11 cellular contexts compared by ENCODE assay signal in the genomic region with DNA sequence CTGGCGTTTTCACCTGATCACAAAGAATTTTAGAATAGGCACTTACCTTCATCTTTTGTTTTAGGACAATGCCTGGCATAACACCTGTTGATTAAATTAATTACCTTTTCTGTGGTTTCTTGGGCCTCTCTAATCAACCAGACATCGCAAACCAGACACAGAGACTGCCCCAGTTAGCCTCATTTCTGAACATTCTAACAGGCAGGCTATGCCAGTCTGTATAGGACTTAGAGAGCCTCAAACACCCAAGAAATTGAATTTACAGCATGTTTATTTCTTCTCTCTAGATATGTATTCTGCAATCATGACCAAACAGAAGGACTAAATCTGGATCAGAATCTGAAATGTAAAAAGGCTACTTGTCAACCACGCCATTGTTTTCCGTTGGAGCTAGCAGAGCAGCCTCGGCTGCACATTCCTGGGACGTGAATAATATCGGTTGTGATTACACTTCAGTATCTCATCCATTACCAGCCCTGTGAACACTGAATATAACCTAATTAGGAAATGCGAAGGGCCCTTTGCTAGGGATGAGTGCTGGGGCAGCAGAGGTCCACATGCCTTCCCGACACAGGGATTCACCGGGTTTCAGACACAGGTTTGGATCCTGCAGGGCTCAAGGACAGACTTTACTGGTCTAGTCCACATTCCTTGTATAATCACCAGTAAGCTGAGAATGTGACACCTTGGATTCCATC. TPM values are rescaled to one million over a fixed set of nuclear protein-coding genes. Genes with fewer than 3 reads are reported as not detected.
DNase-seq lines count a peak whose midpoint lies in the region; ATAC-seq and TF ChIP-seq lines count a peak whose summit lies in the region.
"Had no signal": no experiment of that assay in that cellular context is flagged by ENCODE, and none has a peak within 500 bp of the region (broad histone marks: within the 10 kb centered on the region; RNA-seq: fewer than 3 reads in every experiment).

No MANE protein-coding gene starts in this region.

- WGBS in lung, 2 donors: 67 to 70% methylated on average over 10 of the region's 10 CpGs

- peaks cover 0 to 5% of the 10 kb centered on the region in 2 donors for H3K4me1 ChIP-seq in lung (ENCODE audit: control insufficient read depth in 2 of 2, insufficient read depth in 2 of 2, low read length in 2 of 2)

- DNase-seq in LHCN-M2 (ENCODE audit: low read depth): peak; percentile 91
- DNase-seq in coronary artery (ENCODE audit: low spot score): no peak
- DNase-seq in lung (ENCODE audit: low spot score): no peak
- DNase-seq in ureter (ENCODE audit: low spot score): peak; percentile 48
- no peak for DNase-seq in activated effector memory CD4-positive, alpha-beta T cell treated with anti-CD3 and anti-CD28 coated beads, Interleukin-2, amount 50 U/mL, for 16 hours
- no peak for DNase-seq in stimulated activated naive CD4-positive, alpha-beta T cell treated with Interleukin-2 at 50 U/mL for 16 hours (lab: John Stamatoyannopoulos, UW)
- DNase-seq: kidney, NCI-H1436, T-helper 9 cell had no signal

- H3K27me3 ChIP-seq in lung (ENCODE audit: control insufficient read depth, insufficient read depth): no peaks in the 10 kb centered on the region

- peak; percentile 58 for ATAC-seq in lung (ENCODE audit: insufficient read depth, low FRiP score)
- ATAC-seq in HG02610 (IDR thresholded peaks at IDR 0.05; ENCODE audit: unreplicated experiment): no peak
- ATAC-seq: GM12878 had no signal

- H3K9me3 ChIP-seq in lung (ENCODE audit: control insufficient read depth in 2 of 2, insufficient read depth in 1 of 2, low read length in 1 of 2): no peaks in the 10 kb centered on the region

- no peak for TF ChIP-seq CTCF in coronary artery (IDR thresholded peaks at IDR 0.05)
- TF ChIP-seq CTCF in lung (IDR thresholded peaks at IDR 0.05; ENCODE audit: control extremely low read depth, extremely low read depth): no peak

- H3K36me3 ChIP-seq in lung (ENCODE audit: control insufficient read depth in 2 of 2, insufficient read depth in 2 of 2, low read length in 2 of 2): no peaks in the 10 kb centered on the region

- H3K4me3 ChIP-seq in coronary artery: no peak overlapping the region
- no peak overlapping the region for H3K4me3 ChIP-seq in lung
- H3K4me3 ChIP-seq: GM12878 had no signal

- peak overlapping the region; percentile 28 to 57 for H3K27ac ChIP-seq in coronary artery
- H3K27ac ChIP-seq in lung (ENCODE audit: low read depth in 1 of 2, low read length in 1 of 2): peak overlapping the region; percentile 24 to 75

RNA-seq across cellular contexts. Expression of a gene that starts 17.5 kb away (rescaled TPM):
- total RNA-seq in LHCN-M2 (2014; rRNA removed) (230 and 308 TPM in 2 replicates), lung (10 to 100 TPM; 38.7 to 59.0 TPM), ureter (95.3 TPM)
- polyA plus RNA-seq in LHCN-M2 (2012): 222 TPM
- polyA plus RNA-seq in lung: 10 to 100 TPM; 22.9 to 37.4 TPM

Comparison
In these comparisons a context has a peak if more than half of its experiments do, and no peak if none do; other contexts are left out.
1. DNase-seq: peak in LHCN-M2 (single experiment) and ureter (single experiment); none in coronary artery (single experiment), lung (single experiment), activated effector memory CD4-positive, alpha-beta T cell treated with anti-CD3 and anti-CD28 coated beads, Interleukin-2, amount 50 U/mL, for 16 hours (single experiment) and stimulated activated naive CD4-positive, alpha-beta T cell treated with Interleukin-2 at 50 U/mL for 16 hours (single experiment).